In the genomic region with DNA sequence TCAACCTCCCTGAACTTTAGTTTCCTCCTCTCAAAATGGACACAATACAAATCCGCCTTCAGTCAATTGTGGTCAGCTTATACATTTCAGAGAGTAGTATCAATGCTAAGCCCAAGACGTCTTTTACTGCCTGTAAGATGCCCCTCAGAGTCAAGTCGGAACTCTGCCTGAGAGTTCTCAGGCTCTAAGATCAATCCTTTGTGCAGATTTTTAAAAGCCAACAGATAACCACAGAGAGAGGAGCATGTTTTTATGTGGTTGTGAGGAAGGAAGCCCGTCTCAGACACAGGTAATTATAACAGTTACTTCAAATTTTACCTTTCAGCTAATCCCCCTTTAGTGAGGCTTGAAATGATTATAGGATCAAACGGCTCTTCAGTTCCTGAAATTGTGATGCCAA, we compare ENCODE assay signal across 17 cellular contexts.
DNase-seq lines count a peak whose midpoint lies in the region; ATAC-seq and TF ChIP-seq lines count a peak whose summit lies in the region.
"Had no signal": no experiment of that assay in that cellular context is flagged by ENCODE, and none has a peak within 500 bp of the region (broad histone marks: within the 10 kb centered on the region; RNA-seq: fewer than 3 reads in every experiment).

No MANE protein-coding gene starts in this region.

- POLR2A ChIA-PET in naive thymus-derived CD4-positive, alpha-beta T cell (lab: Charles Lee) = no interaction called here

- no peak for DNase-seq in activated T-cell treated with anti-CD3 and anti-CD28 coated beads, Interleukin-2, amount 50 U/mL, for 4 hours
- DNase-seq in activated T-cell treated with anti-CD3 and anti-CD28 coated beads, Interleukin-2, amount 50 U/mL, for 1 hour = no peak
- DNase-seq in Jurkat, Clone E6-1 (ENCODE audit: low read depth, low spot score) = peak; percentile 77
- peak in 7 of 9 donors; percentile 8 to 64 (median 45) for DNase-seq in naive thymus-derived CD4-positive, alpha-beta T cell
- no peak for DNase-seq in NCI-H146 treated with DMSO at 0.1 percent for 48 hours (lab: John Stamatoyannopoulos, UW; ENCODE audit: unreplicated experiment)
- no peak for DNase-seq in stimulated activated CD4-positive, alpha-beta T cell treated with anti-CD3 and anti-CD28 coated beads, Interleukin-12 subunit alpha, Interleukin-12 subunit beta, amount 100 ng/mL, for 4 hours
- DNase-seq in spleen = no peak
- DNase-seq: GM23248, KBM-7, NCI-H1048, NCI-H1694, NCI-H2107, NCI-H446, NCI-H774, PC-9 had no signal

- no peak overlapping the region for H3K27ac ChIP-seq in naive thymus-derived CD4-positive, alpha-beta T cell (ENCODE audit: low read depth, low read length)
- H3K27ac ChIP-seq in spleen = no peak overlapping the region
- H3K27ac ChIP-seq: GM23248, HL-60, PC-9 had no signal

- H3K4me1 ChIP-seq in naive thymus-derived CD4-positive, alpha-beta T cell (ENCODE audit: control insufficient read depth in 2 of 2, insufficient read depth in 2 of 2, low read length in 2 of 2) = peaks cover 12 to 15% of the 10 kb centered on the region in 2 donors
- H3K4me1 ChIP-seq in spleen = peaks cover 0 to 7% (median 0%) of the 10 kb centered on the region in 6 donors

- H3K9me3 ChIP-seq in naive thymus-derived CD4-positive, alpha-beta T cell (ENCODE audit: control insufficient read depth in 2 of 3, low read length in 3 of 3) = no peaks in the 10 kb centered on the region
- H3K9me3 ChIP-seq in spleen = no peaks in the 10 kb centered on the region

- intact Hi-C loops in naive thymus-derived CD4-positive, alpha-beta T cell (cut with micrococcal nuclease) = loop anchor here in 1 of 2 donors (5.0 kb wide), 1 partner anchor 42 kb away; no protein-coding TSS in a partner anchor
- intact Hi-C loops in spleen (cut with DNase I; ENCODE audit: low total_unique reads) = no loop called here

- H3K4me1 Mint-ChIP-seq in activated T-cell treated with anti-CD3 and anti-CD28 coated beads, Interleukin-2, amount 50 U/mL, for 4 hours (ENCODE audit: low read depth) = peaks cover 13% of the 10 kb centered on the region
- peaks cover 25% of the 10 kb centered on the region for H3K4me1 Mint-ChIP-seq in activated naive CD8-positive, alpha-beta T cell (ENCODE audit: low read depth)
- H3K4me1 Mint-ChIP-seq in naive thymus-derived CD4-positive, alpha-beta T cell = peaks cover 14 to 29% (median 23%) of the 10 kb centered on the region in 7 donors

- CTCF ChIA-PET in naive thymus-derived CD4-positive, alpha-beta T cell (lab: Charles Lee) = interaction anchor here (0.6 to 2.7 kb wide), 3 partner anchors 9 to 124 kb away, joined by 4 to 8 read pairs (median 5); no protein-coding TSS in a partner anchor

- ATAC-seq in activated T-cell treated with anti-CD3 and anti-CD28 coated beads, Interleukin-2, amount 50 U/mL, for 4 hours = no peak
- ATAC-seq in naive thymus-derived CD4-positive, alpha-beta T cell = peak; percentile 76

- H3K36me3 Mint-ChIP-seq in activated T-cell treated with anti-CD3 and anti-CD28 coated beads, Interleukin-2, amount 50 U/mL, for 4 hours (ENCODE audit: insufficient read depth) = no peaks in the 10 kb centered on the region
- peaks cover 9% of the 10 kb centered on the region for H3K36me3 Mint-ChIP-seq in activated naive CD8-positive, alpha-beta T cell
- H3K36me3 Mint-ChIP-seq in naive thymus-derived CD4-positive, alpha-beta T cell = peaks cover 0 to 15% (median 3%) of the 10 kb centered on the region in 5 donors

- TF ChIP-seq POLR2A in spleen (IDR thresholded peaks at IDR 0.05) = no peak

- no peak for TF ChIP-seq CTCF in spleen (IDR thresholded peaks at IDR 0.05 in 8 of 11, conservative IDR thresholded peaks at IDR 0.05 in 3 of 11)

- no peaks in the 10 kb centered on the region for H3K27me3 ChIP-seq in naive thymus-derived CD4-positive, alpha-beta T cell (ENCODE audit: control insufficient read depth in 2 of 2, insufficient read depth in 2 of 2, low read length in 2 of 2)
- no peaks in the 10 kb centered on the region for H3K27me3 ChIP-seq in spleen (replicated peaks in 1 of 7)

- no peak overlapping the region for H3K27ac Mint-ChIP-seq in activated naive CD8-positive, alpha-beta T cell
- H3K27ac Mint-ChIP-seq in naive thymus-derived CD4-positive, alpha-beta T cell = no peak overlapping the region

- H3K9me3 Mint-ChIP-seq in activated T-cell treated with anti-CD3 and anti-CD28 coated beads, Interleukin-2, amount 50 U/mL, for 4 hours = no peaks in the 10 kb centered on the region
- H3K9me3 Mint-ChIP-seq in activated naive CD8-positive, alpha-beta T cell (ENCODE audit: low read depth) = no peaks in the 10 kb centered on the region
- peaks cover 0 to 2% (median 0%) of the 10 kb centered on the region in 11 donors for H3K9me3 Mint-ChIP-seq in naive thymus-derived CD4-positive, alpha-beta T cell

- H3K36me3 ChIP-seq in naive thymus-derived CD4-positive, alpha-beta T cell (ENCODE audit: control insufficient read depth in 2 of 3, insufficient read depth in 3 of 3, low read length in 3 of 3) = no peaks in the 10 kb centered on the region
- no peaks in the 10 kb centered on the region for H3K36me3 ChIP-seq in spleen

- peak overlapping the region; percentile 1 for H3K4me3 Mint-ChIP-seq in activated T-cell treated with anti-CD3 and anti-CD28 coated beads, Interleukin-2, amount 50 U/mL, for 4 hours
- H3K4me3 Mint-ChIP-seq in activated naive CD8-positive, alpha-beta T cell = peak overlapping the region; percentile 54
- peak overlapping the region; percentile 33 to 76 (median 62) for H3K4me3 Mint-ChIP-seq in naive thymus-derived CD4-positive, alpha-beta T cell

- H3K4me3 ChIP-seq in Jurkat, Clone E6-1 (ENCODE audit: low read length) = no peak overlapping the region
- no peak overlapping the region for H3K4me3 ChIP-seq in naive thymus-derived CD4-positive, alpha-beta T cell (ENCODE audit: low read length)
- H3K4me3 ChIP-seq in spleen = no peak overlapping the region
- H3K4me3 ChIP-seq: GM23248, PC-9 had no signal

- 49 to 56% (median 53%) methylated on average over 5 of the region's 5 CpGs for WGBS in spleen, 5 donors

- peaks cover 7% of the 10 kb centered on the region for H3K27me3 Mint-ChIP-seq in activated T-cell treated with anti-CD3 and anti-CD28 coated beads, Interleukin-2, amount 50 U/mL, for 4 hours (ENCODE audit: low read depth)
- H3K27me3 Mint-ChIP-seq in activated naive CD8-positive, alpha-beta T cell = peaks cover 38% of the 10 kb centered on the region
- H3K27me3 Mint-ChIP-seq in naive thymus-derived CD4-positive, alpha-beta T cell = peaks cover 13 to 51% (median 32%) of the 10 kb centered on the region in 5 donors

Comparison
In these comparisons a context has a peak if more than half of its experiments do, and no peak if none do; other contexts are left out.
1. DNase-seq: peak in Jurkat, Clone E6-1 (single experiment) and naive thymus-derived CD4-positive, alpha-beta T cell (7 of 9); none in activated T-cell treated with anti-CD3 and anti-CD28 coated beads, Interleukin-2, amount 50 U/mL, for 4 hours (single experiment), activated T-cell treated with anti-CD3 and anti-CD28 coated beads, Interleukin-2, amount 50 U/mL, for 1 hour (single experiment), NCI-H146 treated with DMSO at 0.1 percent for 48 hours (single experiment), stimulated activated CD4-positive, alpha-beta T cell treated with anti-CD3 and anti-CD28 coated beads, Interleukin-12 subunit alpha, Interleukin-12 subunit beta, amount 100 ng/mL, for 4 hours (single experiment) and spleen (single experiment).
2. H3K4me3 Mint-ChIP-seq: peak in every context shown above with its lines; median percentile 62 in naive thymus-derived CD4-positive, alpha-beta T cell; 54 in activated naive CD8-positive, alpha-beta T cell; 1 in activated T-cell treated with anti-CD3 and anti-CD28 coated beads, Interleukin-2, amount 50 U/mL, for 4 hours.